In genomic region chr1:148388260-148389026, GRCh38 we compare ENCODE assay signal across 1 cellular context.
TF ChIP-seq lines count a peak whose summit lies in the region.

No MANE protein-coding gene starts in this region.

TF ChIP-seq in HepG2, 621 proteins besides CTCF, POLR2A, EP300 and RAD21 (continued from another document and continues in another):
- TF ChIP-seq PRDM15 (CRISPR knock-in tag; IDR thresholded peaks at IDR 0.05), result no peak
- no peak for TF ChIP-seq ATF7 (IDR thresholded peaks at IDR 0.05)
- TF ChIP-seq ATF7 (CRISPR knock-in tag; IDR thresholded peaks at IDR 0.05), result no peak
- no peak for TF ChIP-seq ATRX (CRISPR knock-in tag; IDR thresholded peaks at IDR 0.05; ENCODE audit: borderline replicate concordance)
- no peak for TF ChIP-seq SRF (IDR thresholded peaks at IDR 0.05; ENCODE audit: low read depth, low read length)
- TF ChIP-seq, protein P1, sequence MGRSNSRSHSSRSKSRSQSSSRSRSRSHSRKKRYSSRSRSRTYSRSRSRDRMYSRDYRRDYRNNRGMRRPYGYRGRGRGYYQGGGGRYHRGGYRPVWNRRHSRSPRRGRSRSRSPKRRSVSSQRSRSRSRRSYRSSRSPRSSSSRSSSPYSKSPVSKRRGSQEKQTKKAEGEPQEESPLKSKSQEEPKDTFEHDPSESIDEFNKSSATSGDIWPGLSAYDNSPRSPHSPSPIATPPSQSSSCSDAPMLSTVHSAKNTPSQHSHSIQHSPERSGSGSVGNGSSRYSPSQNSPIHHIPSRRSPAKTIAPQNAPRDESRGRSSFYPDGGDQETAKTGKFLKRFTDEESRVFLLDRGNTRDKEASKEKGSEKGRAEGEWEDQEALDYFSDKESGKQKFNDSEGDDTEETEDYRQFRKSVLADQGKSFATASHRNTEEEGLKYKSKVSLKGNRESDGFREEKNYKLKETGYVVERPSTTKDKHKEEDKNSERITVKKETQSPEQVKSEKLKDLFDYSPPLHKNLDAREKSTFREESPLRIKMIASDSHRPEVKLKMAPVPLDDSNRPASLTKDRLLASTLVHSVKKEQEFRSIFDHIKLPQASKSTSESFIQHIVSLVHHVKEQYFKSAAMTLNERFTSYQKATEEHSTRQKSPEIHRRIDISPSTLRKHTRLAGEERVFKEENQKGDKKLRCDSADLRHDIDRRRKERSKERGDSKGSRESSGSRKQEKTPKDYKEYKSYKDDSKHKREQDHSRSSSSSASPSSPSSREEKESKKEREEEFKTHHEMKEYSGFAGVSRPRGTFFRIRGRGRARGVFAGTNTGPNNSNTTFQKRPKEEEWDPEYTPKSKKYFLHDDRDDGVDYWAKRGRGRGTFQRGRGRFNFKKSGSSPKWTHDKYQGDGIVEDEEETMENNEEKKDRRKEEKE (IDR thresholded peaks at IDR 0.05), result no peak
- TF ChIP-seq DR1 (CRISPR knock-in tag; IDR thresholded peaks at IDR 0.05), result 0 out of 2 replicates have a peak, but pooled peaks have one; percentile 53
- no peak for TF ChIP-seq MED13 (CRISPR knock-in tag; IDR thresholded peaks at IDR 0.05)
- TF ChIP-seq, protein P2, sequence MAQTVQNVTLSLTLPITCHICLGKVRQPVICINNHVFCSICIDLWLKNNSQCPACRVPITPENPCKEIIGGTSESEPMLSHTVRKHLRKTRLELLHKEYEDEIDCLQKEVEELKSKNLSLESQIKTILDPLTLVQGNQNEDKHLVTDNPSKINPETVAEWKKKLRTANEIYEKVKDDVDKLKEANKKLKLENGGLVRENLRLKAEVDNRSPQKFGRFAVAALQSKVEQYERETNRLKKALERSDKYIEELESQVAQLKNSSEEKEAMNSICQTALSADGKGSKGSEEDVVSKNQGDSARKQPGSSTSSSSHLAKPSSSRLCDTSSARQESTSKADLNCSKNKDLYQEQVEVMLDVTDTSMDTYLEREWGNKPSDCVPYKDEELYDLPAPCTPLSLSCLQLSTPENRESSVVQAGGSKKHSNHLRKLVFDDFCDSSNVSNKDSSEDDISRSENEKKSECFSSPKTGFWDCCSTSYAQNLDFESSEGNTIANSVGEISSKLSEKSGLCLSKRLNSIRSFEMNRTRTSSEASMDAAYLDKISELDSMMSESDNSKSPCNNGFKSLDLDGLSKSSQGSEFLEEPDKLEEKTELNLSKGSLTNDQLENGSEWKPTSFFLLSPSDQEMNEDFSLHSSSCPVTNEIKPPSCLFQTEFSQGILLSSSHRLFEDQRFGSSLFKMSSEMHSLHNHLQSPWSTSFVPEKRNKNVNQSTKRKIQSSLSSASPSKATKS (CRISPR knock-in tag; IDR thresholded peaks at IDR 0.05), result no peak
- TF ChIP-seq, protein P3, sequence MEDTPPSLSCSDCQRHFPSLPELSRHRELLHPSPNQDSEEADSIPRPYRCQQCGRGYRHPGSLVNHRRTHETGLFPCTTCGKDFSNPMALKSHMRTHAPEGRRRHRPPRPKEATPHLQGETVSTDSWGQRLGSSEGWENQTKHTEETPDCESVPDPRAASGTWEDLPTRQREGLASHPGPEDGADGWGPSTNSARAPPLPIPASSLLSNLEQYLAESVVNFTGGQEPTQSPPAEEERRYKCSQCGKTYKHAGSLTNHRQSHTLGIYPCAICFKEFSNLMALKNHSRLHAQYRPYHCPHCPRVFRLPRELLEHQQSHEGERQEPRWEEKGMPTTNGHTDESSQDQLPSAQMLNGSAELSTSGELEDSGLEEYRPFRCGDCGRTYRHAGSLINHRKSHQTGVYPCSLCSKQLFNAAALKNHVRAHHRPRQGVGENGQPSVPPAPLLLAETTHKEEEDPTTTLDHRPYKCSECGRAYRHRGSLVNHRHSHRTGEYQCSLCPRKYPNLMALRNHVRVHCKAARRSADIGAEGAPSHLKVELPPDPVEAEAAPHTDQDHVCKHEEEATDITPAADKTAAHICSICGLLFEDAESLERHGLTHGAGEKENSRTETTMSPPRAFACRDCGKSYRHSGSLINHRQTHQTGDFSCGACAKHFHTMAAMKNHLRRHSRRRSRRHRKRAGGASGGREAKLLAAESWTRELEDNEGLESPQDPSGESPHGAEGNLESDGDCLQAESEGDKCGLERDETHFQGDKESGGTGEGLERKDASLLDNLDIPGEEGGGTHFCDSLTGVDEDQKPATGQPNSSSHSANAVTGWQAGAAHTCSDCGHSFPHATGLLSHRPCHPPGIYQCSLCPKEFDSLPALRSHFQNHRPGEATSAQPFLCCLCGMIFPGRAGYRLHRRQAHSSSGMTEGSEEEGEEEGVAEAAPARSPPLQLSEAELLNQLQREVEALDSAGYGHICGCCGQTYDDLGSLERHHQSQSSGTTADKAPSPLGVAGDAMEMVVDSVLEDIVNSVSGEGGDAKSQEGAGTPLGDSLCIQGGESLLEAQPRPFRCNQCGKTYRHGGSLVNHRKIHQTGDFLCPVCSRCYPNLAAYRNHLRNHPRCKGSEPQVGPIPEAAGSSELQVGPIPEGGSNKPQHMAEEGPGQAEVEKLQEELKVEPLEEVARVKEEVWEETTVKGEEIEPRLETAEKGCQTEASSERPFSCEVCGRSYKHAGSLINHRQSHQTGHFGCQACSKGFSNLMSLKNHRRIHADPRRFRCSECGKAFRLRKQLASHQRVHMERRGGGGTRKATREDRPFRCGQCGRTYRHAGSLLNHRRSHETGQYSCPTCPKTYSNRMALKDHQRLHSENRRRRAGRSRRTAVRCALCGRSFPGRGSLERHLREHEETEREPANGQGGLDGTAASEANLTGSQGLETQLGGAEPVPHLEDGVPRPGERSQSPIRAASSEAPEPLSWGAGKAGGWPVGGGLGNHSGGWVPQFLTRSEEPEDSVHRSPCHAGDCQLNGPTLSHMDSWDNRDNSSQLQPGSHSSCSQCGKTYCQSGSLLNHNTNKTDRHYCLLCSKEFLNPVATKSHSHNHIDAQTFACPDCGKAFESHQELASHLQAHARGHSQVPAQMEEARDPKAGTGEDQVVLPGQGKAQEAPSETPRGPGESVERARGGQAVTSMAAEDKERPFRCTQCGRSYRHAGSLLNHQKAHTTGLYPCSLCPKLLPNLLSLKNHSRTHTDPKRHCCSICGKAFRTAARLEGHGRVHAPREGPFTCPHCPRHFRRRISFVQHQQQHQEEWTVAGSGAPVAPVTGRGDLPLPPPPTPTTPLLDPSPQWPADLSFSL (CRISPR knock-in tag; IDR thresholded peaks at IDR 0.05), result no peak
- TF ChIP-seq, protein P4, sequence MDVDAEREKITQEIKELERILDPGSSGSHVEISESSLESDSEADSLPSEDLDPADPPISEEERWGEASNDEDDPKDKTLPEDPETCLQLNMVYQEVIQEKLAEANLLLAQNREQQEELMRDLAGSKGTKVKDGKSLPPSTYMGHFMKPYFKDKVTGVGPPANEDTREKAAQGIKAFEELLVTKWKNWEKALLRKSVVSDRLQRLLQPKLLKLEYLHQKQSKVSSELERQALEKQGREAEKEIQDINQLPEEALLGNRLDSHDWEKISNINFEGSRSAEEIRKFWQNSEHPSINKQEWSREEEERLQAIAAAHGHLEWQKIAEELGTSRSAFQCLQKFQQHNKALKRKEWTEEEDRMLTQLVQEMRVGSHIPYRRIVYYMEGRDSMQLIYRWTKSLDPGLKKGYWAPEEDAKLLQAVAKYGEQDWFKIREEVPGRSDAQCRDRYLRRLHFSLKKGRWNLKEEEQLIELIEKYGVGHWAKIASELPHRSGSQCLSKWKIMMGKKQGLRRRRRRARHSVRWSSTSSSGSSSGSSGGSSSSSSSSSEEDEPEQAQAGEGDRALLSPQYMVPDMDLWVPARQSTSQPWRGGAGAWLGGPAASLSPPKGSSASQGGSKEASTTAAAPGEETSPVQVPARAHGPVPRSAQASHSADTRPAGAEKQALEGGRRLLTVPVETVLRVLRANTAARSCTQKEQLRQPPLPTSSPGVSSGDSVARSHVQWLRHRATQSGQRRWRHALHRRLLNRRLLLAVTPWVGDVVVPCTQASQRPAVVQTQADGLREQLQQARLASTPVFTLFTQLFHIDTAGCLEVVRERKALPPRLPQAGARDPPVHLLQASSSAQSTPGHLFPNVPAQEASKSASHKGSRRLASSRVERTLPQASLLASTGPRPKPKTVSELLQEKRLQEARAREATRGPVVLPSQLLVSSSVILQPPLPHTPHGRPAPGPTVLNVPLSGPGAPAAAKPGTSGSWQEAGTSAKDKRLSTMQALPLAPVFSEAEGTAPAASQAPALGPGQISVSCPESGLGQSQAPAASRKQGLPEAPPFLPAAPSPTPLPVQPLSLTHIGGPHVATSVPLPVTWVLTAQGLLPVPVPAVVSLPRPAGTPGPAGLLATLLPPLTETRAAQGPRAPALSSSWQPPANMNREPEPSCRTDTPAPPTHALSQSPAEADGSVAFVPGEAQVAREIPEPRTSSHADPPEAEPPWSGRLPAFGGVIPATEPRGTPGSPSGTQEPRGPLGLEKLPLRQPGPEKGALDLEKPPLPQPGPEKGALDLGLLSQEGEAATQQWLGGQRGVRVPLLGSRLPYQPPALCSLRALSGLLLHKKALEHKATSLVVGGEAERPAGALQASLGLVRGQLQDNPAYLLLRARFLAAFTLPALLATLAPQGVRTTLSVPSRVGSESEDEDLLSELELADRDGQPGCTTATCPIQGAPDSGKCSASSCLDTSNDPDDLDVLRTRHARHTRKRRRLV (CRISPR knock-in tag; IDR thresholded peaks at IDR 0.05), result peak; percentile 100
- TF ChIP-seq TFDP1 (CRISPR knock-in tag; IDR thresholded peaks at IDR 0.05; ENCODE audit: borderline replicate concordance), result peak; percentile 78
- TF ChIP-seq DBP (CRISPR knock-in tag; IDR thresholded peaks at IDR 0.05; ENCODE audit: not compliant biosample characterization), result no peak
- TF ChIP-seq BRF2 (CRISPR knock-in tag; IDR thresholded peaks at IDR 0.05), result no peak
- no peak for TF ChIP-seq ZNF260 (CRISPR knock-in tag; IDR thresholded peaks at IDR 0.05; ENCODE audit: borderline replicate concordance, low read depth)
- TF ChIP-seq ZNF589 (CRISPR knock-in tag; conservative IDR thresholded peaks at IDR 0.05), result no peak
- TF ChIP-seq ZNF224 (CRISPR knock-in tag; IDR thresholded peaks at IDR 0.05), result no peak
- TF ChIP-seq ZKSCAN1 (IDR thresholded peaks at IDR 0.05; ENCODE audit: low read length), result no peak
- TF ChIP-seq, protein P5, sequence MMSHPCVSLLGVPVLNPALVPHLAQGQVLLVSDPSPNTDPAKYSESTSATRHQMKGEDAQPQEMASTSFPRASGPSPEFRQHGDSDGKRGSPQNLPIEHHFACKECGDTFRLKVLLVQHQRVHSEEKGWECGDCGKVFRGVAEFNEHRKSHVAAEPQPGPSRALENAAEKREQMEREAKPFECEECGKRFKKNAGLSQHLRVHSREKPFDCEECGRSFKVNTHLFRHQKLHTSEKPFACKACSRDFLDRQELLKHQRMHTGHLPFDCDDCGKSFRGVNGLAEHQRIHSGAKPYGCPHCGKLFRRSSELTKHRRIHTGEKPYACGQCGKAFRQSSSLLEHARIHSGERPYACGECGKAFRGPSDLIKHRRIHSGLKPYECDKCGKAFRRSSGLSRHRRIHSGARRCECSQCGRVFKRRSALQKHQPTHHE (CRISPR knock-in tag; IDR thresholded peaks at IDR 0.05; ENCODE audit: borderline replicate concordance), result no peak
- TF ChIP-seq NPAS2 (CRISPR knock-in tag; IDR thresholded peaks at IDR 0.05; ENCODE audit: borderline replicate concordance), result no peak
